Comparison of ENCODE assay signal across 10 cellular contexts in genomic region chr15:89409184-89409992, GRCh38.
DNase-seq lines count a peak whose midpoint lies in the region; ATAC-seq and TF ChIP-seq lines count a peak whose summit lies in the region.
"Had no signal": no experiment of that assay in that cellular context is flagged by ENCODE, and none has a peak within 500 bp of the region (broad histone marks: within the 10 kb centered on the region; RNA-seq: fewer than 3 reads in every experiment).

No MANE protein-coding gene starts in this region.

- H3K9me3 ChIP-seq in CD8-positive, alpha-beta T cell (ENCODE audit: low read length) = no peaks in the 10 kb centered on the region
- H3K9me3 ChIP-seq in fibroblast of lung (ENCODE audit: control insufficient read depth, insufficient read depth, low read depth, low read length) = no peaks in the 10 kb centered on the region
- no peaks in the 10 kb centered on the region for H3K9me3 ChIP-seq in gastrocnemius medialis
- no peaks in the 10 kb centered on the region for H3K9me3 ChIP-seq in gastroesophageal sphincter

- H2AFZ ChIP-seq in fibroblast of lung (ENCODE audit: low read length) = no peak overlapping the region

- H3K4me1 Mint-ChIP-seq in CD8-positive, alpha-beta T cell (ENCODE audit: low read depth) = peaks cover 51% of the 10 kb centered on the region
- peaks cover 53% of the 10 kb centered on the region for H3K4me1 Mint-ChIP-seq in activated B cell treated with CpG ODN at 0.5 μM for 24 hours

- H3K4me2 ChIP-seq in fibroblast of lung (ENCODE audit: extremely low read depth, insufficient read depth, low read length) = peak overlapping the region; percentile 74

- H3K27ac Mint-ChIP-seq in CD8-positive, alpha-beta T cell = no peak overlapping the region
- H3K27ac Mint-ChIP-seq in activated B cell treated with CpG ODN at 0.5 μM for 24 hours = no peak overlapping the region

- peak overlapping the region; percentile 82 for H3K4me3 Mint-ChIP-seq in CD8-positive, alpha-beta T cell
- peak overlapping the region; percentile 88 for H3K4me3 Mint-ChIP-seq in activated B cell treated with CpG ODN at 0.5 μM for 24 hours

- no peaks in the 10 kb centered on the region for H4K20me1 ChIP-seq in fibroblast of lung (ENCODE audit: control insufficient read depth, extremely low read depth, insufficient read depth, low read length)

- H3K4me1 ChIP-seq in CD8-positive, alpha-beta T cell (ENCODE audit: insufficient read depth, low read length) = peaks cover 38% of the 10 kb centered on the region
- H3K4me1 ChIP-seq in fibroblast of lung (ENCODE audit: control insufficient read depth, extremely low read depth, insufficient read depth, low read length) = peaks cover 4% of the 10 kb centered on the region
- peaks cover 9 to 31% of the 10 kb centered on the region in 2 donors for H3K4me1 ChIP-seq in gastrocnemius medialis
- H3K4me1 ChIP-seq in gastroesophageal sphincter = peaks cover 0 to 53% (median 30%) of the 10 kb centered on the region in 3 donors

- WGBS in gastroesophageal sphincter (ENCODE audit: low coverage in 1 of 2), 2 donors = 8 to 29% methylated on average over 6 to 14 of the region's 53 CpGs

- no peak for TF ChIP-seq POLR2A in gastrocnemius medialis (IDR thresholded peaks at IDR 0.05)
- TF ChIP-seq POLR2A in gastroesophageal sphincter (IDR thresholded peaks at IDR 0.05) = no peak

- DNase-seq in CD8-positive, alpha-beta T cell = no peak
- DNase-seq in activated B cell treated with CpG ODN at 0.5 μM for 24 hours (no peak), fibroblast of lung (ENCODE audit: low read depth in 2 of 2) (no peak), gastrocnemius medialis (no peak), NCI-H1105 treated with DMSO at 0.1 percent for 48 hours (lab: John Stamatoyannopoulos, UW) (no peak), NCI-H82 (lab: John Stamatoyannopoulos, UW) (no peak)
- DNase-seq: DMS53, NCI-H2081 treated with DMSO at 0.1 percent for 48 hours had no signal

- no peaks in the 10 kb centered on the region for H3K79me2 ChIP-seq in fibroblast of lung (ENCODE audit: control insufficient read depth, insufficient read depth, low read length)

- no peaks in the 10 kb centered on the region for H3K36me3 Mint-ChIP-seq in CD8-positive, alpha-beta T cell
- H3K36me3 Mint-ChIP-seq in activated B cell treated with CpG ODN at 0.5 μM for 24 hours (ENCODE audit: low read depth) = no peaks in the 10 kb centered on the region

- no peak overlapping the region for H3K9ac ChIP-seq in fibroblast of lung (ENCODE audit: insufficient read depth, low read length)

- no peaks in the 10 kb centered on the region for H3K36me3 ChIP-seq in CD8-positive, alpha-beta T cell (ENCODE audit: insufficient read depth, low read length)
- H3K36me3 ChIP-seq in fibroblast of lung (ENCODE audit: control insufficient read depth, insufficient read depth, low read length) (no peaks in the 10 kb centered on the region), gastrocnemius medialis (no peaks in the 10 kb centered on the region), gastroesophageal sphincter (no peaks in the 10 kb centered on the region)

- in situ Hi-C loops in gastrocnemius medialis (cut with MboI; ENCODE audit: low sequenced_read_pairs in 4 of 4) = no loop called here

- intact Hi-C loops in CD8-positive, alpha-beta T cell (cut with DNase I, micrococcal nuclease) = no loop called here
- intact Hi-C loops in activated B cell treated with CpG ODN at 0.5 μM for 24 hours (cut with micrococcal nuclease) = loop anchor here (2.0 kb wide), 1 partner anchor 41 kb away; no protein-coding TSS in a partner anchor
- intact Hi-C loops in gastrocnemius medialis (cut with DNase I; ENCODE audit: low total_unique reads) = no loop called here

- TF ChIP-seq CTCF in CD8-positive, alpha-beta T cell (IDR thresholded peaks at IDR 0.05) = no peak
- TF ChIP-seq CTCF in activated B cell treated with CpG ODN at 0.5 μM for 24 hours (IDR thresholded peaks at IDR 0.05) (no peak), fibroblast of lung (conservative IDR thresholded peaks at IDR 0.05 in 1 of 2, IDR thresholded peaks at IDR 0.05 in 1 of 2; ENCODE audit: low read depth in 1 of 2, low read length in 2 of 2) (no peak), gastrocnemius medialis (IDR thresholded peaks at IDR 0.05 in 4 of 5, conservative IDR thresholded peaks at IDR 0.05 in 1 of 5) (no peak), gastroesophageal sphincter (IDR thresholded peaks at IDR 0.05) (no peak)

- CTCF ChIA-PET in CD8-positive, alpha-beta T cell (lab: Charles Lee) = interaction anchor here (0.8 to 5.1 kb wide), 3 partner anchors 21 to 54 kb away, joined by 3 to 17 read pairs (median 3); no protein-coding TSS in a partner anchor
- CTCF ChIA-PET in activated B cell treated with CpG ODN at 0.5 μM for 24 hours (lab: Charles Lee) = interaction anchor here (1.0 to 1.4 kb wide), 3 partner anchors 9 to 15 kb away, joined by 3 to 5 read pairs (median 4); no protein-coding TSS in a partner anchor

- no peak for ATAC-seq in CD8-positive, alpha-beta T cell
- no peak for ATAC-seq in activated B cell treated with CpG ODN at 0.5 μM for 24 hours (ENCODE audit: low read depth)
- ATAC-seq in gastrocnemius medialis = no peak
- no peak for ATAC-seq in GM21360 (IDR thresholded peaks at IDR 0.05; ENCODE audit: unreplicated experiment)
- ATAC-seq in gastroesophageal sphincter = no peak

- peaks cover 82% of the 10 kb centered on the region for H3K27me3 Mint-ChIP-seq in CD8-positive, alpha-beta T cell (ENCODE audit: low read depth)
- peaks cover 81% of the 10 kb centered on the region for H3K27me3 Mint-ChIP-seq in activated B cell treated with CpG ODN at 0.5 μM for 24 hours

- peaks cover 78% of the 10 kb centered on the region for H3K27me3 ChIP-seq in CD8-positive, alpha-beta T cell (ENCODE audit: insufficient read depth, low read length)
- H3K27me3 ChIP-seq in fibroblast of lung (ENCODE audit: control insufficient read depth, insufficient read depth, low read length) (peaks cover 95% of the 10 kb centered on the region), gastrocnemius medialis (peaks cover 100% of the 10 kb centered on the region in 3 donors), gastroesophageal sphincter (peaks cover 100% of the 10 kb centered on the region)

- peak overlapping the region; percentile 50 for H3K4me3 ChIP-seq in CD8-positive, alpha-beta T cell (ENCODE audit: low read depth, low read length)
- H3K4me3 ChIP-seq in fibroblast of lung (replicated peaks in 1 of 4; ENCODE audit: control extremely low read depth in 1 of 4, insufficient read depth in 1 of 4, low read depth in 3 of 4, low read length in 4 of 4) (peak overlapping the region in 3 of 4 experiments; percentile 12 to 50 (median 33)), gastrocnemius medialis (peak overlapping the region in 3 of 4 donors; percentile 17 to 44 (median 29)), gastroesophageal sphincter (peak overlapping the region in 1 of 2 donors; percentile 32)

- H3K9me3 Mint-ChIP-seq in CD8-positive, alpha-beta T cell = no peaks in the 10 kb centered on the region
- H3K9me3 Mint-ChIP-seq in activated B cell treated with CpG ODN at 0.5 μM for 24 hours = no peaks in the 10 kb centered on the region

- TF ChIP-seq EP300 in gastroesophageal sphincter (IDR thresholded peaks at IDR 0.05) = no peak

- no peak overlapping the region for H3K27ac ChIP-seq in CD8-positive, alpha-beta T cell (ENCODE audit: low read depth, low read length)
- H3K27ac ChIP-seq in fibroblast of lung (ENCODE audit: insufficient read depth, low read length) (no peak overlapping the region), gastrocnemius medialis (no peak overlapping the region), gastroesophageal sphincter (peak overlapping the region in 1 of 4 donors; percentile 13)

- POLR2A ChIA-PET in CD8-positive, alpha-beta T cell (lab: Charles Lee) = no interaction called here
- POLR2A ChIA-PET in activated B cell treated with CpG ODN at 0.5 μM for 24 hours (lab: Charles Lee) = interaction anchor here (1.2 kb wide), 1 partner anchor 10 kb away, joined by 3 read pairs; no protein-coding TSS in a partner anchor
